Comparison of ENCODE assay signal across 11 cellular contexts in the genomic region with DNA sequence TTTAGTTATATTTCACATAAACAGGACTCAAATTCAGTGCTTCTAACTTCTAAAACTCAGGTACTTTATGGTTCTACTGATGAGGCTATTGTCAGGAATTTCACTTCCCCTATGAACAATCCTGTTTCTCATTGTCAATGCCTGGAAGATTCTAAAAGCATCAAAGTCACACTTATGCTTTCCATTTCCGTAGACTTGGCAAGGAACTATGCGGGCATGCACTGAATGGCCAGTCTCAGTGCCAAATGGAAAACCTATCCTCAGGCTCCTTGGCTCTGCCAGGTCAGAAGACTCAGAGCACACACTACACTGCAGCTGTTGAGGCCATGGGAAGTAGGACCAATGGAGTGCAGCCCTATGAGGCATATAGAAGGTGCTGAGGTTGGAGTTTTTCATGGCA.
A peak's percentile ranks its signal among the peaks of the same experiment; 100 is the strongest.
DNase-seq lines count a peak whose midpoint lies in the region; ATAC-seq and TF ChIP-seq lines count a peak whose summit lies in the region.
"Had no signal": no experiment of that assay in that cellular context is flagged by ENCODE, and none has a peak within 500 bp of the region (broad histone marks: within the 10 kb centered on the region; RNA-seq: fewer than 3 reads in every experiment).

No MANE protein-coding gene starts in this region.

- ATAC-seq in activated naive CD4-positive, alpha-beta T cell treated with anti-CD3 and anti-CD28 coated beads, Interleukin-2, amount 50 U/mL, for 72 hours = no peak
- ATAC-seq in HG03457 (IDR thresholded peaks at IDR 0.05; ENCODE audit: unreplicated experiment) = no peak

- no peak overlapping the region for H3K4me3 ChIP-seq in epithelial cell of esophagus (ENCODE audit: low read length)

- H3K4me3 Mint-ChIP-seq in nephron = no peak overlapping the region
- H3K4me3 Mint-ChIP-seq: CD4-positive, alpha-beta memory T cell had no signal

- peaks cover under 1% of the 10 kb centered on the region for H3K27me3 Mint-ChIP-seq in nephron (ENCODE audit: low read depth)

- H3K9me3 Mint-ChIP-seq in nephron = no peaks in the 10 kb centered on the region
- H3K9me3 Mint-ChIP-seq in activated naive CD4-positive, alpha-beta T cell treated with anti-CD3 and anti-CD28 coated beads, Interleukin-2, amount 50 U/mL, for 72 hours = no peaks in the 10 kb centered on the region
- H3K9me3 Mint-ChIP-seq: CD4-positive, alpha-beta memory T cell had no signal

- DNase-seq in Ammon's horn (ENCODE audit: low spot score) (peak; percentile 41), MV-4-11 (lab: John Stamatoyannopoulos, UW) (peak; percentile 3), epithelial cell of esophagus (ENCODE audit: low read depth) (peak; percentile 52), LoVo (ENCODE audit: low spot score) (no peak), activated gamma-delta T cell treated with Interleukin-2 at 50 U/mL for 16 hours (no peak)
- DNase-seq in activated naive CD4-positive, alpha-beta T cell treated with anti-CD3 and anti-CD28 coated beads, Interleukin-2, amount 50 U/mL, for 72 hours (ENCODE audit: low spot score in 2 of 2) = no peak
- DNase-seq: CD4-positive, alpha-beta memory T cell; NCI-H1694; stimulated activated CD4-positive, alpha-beta T cell treated with anti-CD3 and anti-CD28 coated beads, Interleukin-4, amount 100 ng/mL, for 24 hours had no signal

- TF ChIP-seq CTCF in epithelial cell of esophagus (IDR thresholded peaks at IDR 0.05; ENCODE audit: insufficient read depth, low read depth, low read length, missing control alignments) (no peak), nephron (IDR thresholded peaks at IDR 0.05; ENCODE audit: unreplicated experiment in 3 of 3) (no peak)

- no peaks in the 10 kb centered on the region for H3K36me3 Mint-ChIP-seq in nephron (ENCODE audit: low read depth)
- no peaks in the 10 kb centered on the region for H3K36me3 Mint-ChIP-seq in activated naive CD4-positive, alpha-beta T cell treated with anti-CD3 and anti-CD28 coated beads, Interleukin-2, amount 50 U/mL, for 72 hours
- H3K36me3 Mint-ChIP-seq: CD4-positive, alpha-beta memory T cell had no signal

- H3K4me1 Mint-ChIP-seq in nephron = peaks cover 26% of the 10 kb centered on the region
- H3K4me1 Mint-ChIP-seq: CD4-positive, alpha-beta memory T cell had no signal

- peak overlapping the region; percentile 46 to 92 (median 75) for H3K27ac Mint-ChIP-seq in nephron
- no peak overlapping the region for H3K27ac Mint-ChIP-seq in activated naive CD4-positive, alpha-beta T cell treated with anti-CD3 and anti-CD28 coated beads, Interleukin-2, amount 50 U/mL, for 72 hours
- H3K27ac Mint-ChIP-seq: CD4-positive, alpha-beta memory T cell had no signal

Comparison
In these comparisons a context has a peak if more than half of its experiments do, and no peak if none do; other contexts are left out.
1. DNase-seq: peak in Ammon's horn (single experiment), MV-4-11 (single experiment) and epithelial cell of esophagus (single experiment); none in activated naive CD4-positive, alpha-beta T cell treated with anti-CD3 and anti-CD28 coated beads, Interleukin-2, amount 50 U/mL, for 72 hours (0 of 2), LoVo (single experiment) and activated gamma-delta T cell treated with Interleukin-2 at 50 U/mL for 16 hours (single experiment).
2. H3K27ac Mint-ChIP-seq: peak in nephron (3 of 3); none in activated naive CD4-positive, alpha-beta T cell treated with anti-CD3 and anti-CD28 coated beads, Interleukin-2, amount 50 U/mL, for 72 hours (0 of 2).